Comparison of ENCODE assay signal across 23 cellular contexts in the genomic region with DNA sequence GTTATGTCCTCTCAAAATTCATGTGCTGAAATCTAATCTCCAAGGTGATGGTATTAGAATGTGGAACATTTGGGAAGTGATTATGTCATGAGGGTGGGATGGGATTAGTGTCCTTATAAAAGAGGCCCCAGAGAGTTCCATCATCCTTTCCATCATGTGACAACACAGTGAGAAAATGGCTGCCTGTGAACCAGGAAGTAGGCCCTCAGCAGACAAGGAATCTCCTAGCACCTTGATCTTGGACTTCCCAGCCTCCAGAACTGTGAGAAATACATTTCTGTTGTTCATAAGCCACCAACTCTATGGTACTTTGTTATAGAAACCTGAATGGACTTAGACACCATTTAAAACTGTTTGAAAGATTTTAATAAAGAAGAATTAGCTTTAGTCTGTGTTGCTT. TPM values are rescaled to one million over a fixed set of nuclear protein-coding genes. Genes with fewer than 3 reads are reported as not detected.
DNase-seq lines count a peak whose midpoint lies in the region; ATAC-seq and TF ChIP-seq lines count a peak whose summit lies in the region.
"Had no signal": no experiment of that assay in that cellular context is flagged by ENCODE, and none has a peak within 500 bp of the region (broad histone marks: within the 10 kb centered on the region; RNA-seq: fewer than 3 reads in every experiment).

No MANE protein-coding gene starts in this region.

- TF ChIP-seq CTCF in mammary epithelial cell (conservative IDR thresholded peaks at IDR 0.05 in 1 of 2, IDR thresholded peaks at IDR 0.05 in 1 of 2; ENCODE audit: extremely low read depth in 1 of 2, insufficient read depth in 1 of 2, low read depth in 1 of 2, low read length in 2 of 2) = no peak
- no peak for TF ChIP-seq CTCF in breast epithelium (IDR thresholded peaks at IDR 0.05)

- no peaks in the 10 kb centered on the region for H3K9me2 ChIP-seq in Karpas-422 (replicated peaks; ENCODE audit: insufficient read depth, low read length)

- dilution Hi-C loops in mammary epithelial cell (cut with HindIII; ENCODE audit: low sequenced_read_pairs) = no loop called here

- no peaks in the 10 kb centered on the region for H3K27me3 Mint-ChIP-seq in immature natural killer cell (ENCODE audit: low read depth in 3 of 3)
- H3K27me3 Mint-ChIP-seq: T-cell had no signal

- H3K79me2 ChIP-seq in mammary epithelial cell (ENCODE audit: insufficient read depth, low read length) = no peaks in the 10 kb centered on the region
- no peaks in the 10 kb centered on the region for H3K79me2 ChIP-seq in Karpas-422 (ENCODE audit: low read length)

- H3K9ac ChIP-seq in mammary epithelial cell (ENCODE audit: insufficient read depth, low read length) = no peak overlapping the region
- H3K9ac ChIP-seq in Karpas-422 (ENCODE audit: low read length) = no peak overlapping the region

- H2AFZ ChIP-seq in mammary epithelial cell (ENCODE audit: low read depth, low read length) (peak overlapping the region; percentile 43), Karpas-422 (ENCODE audit: low read length) (peak overlapping the region; percentile 61; the same call in 1 of the 2 replicates)
- H2AFZ ChIP-seq: PC-9 had no signal

- H3K9me3 ChIP-seq in mammary epithelial cell (replicated peaks; ENCODE audit: insufficient read depth, low read length) (no peaks in the 10 kb centered on the region), breast epithelium (no peaks in the 10 kb centered on the region), Karpas-422 (ENCODE audit: low read length) (no peaks in the 10 kb centered on the region), aorta (ENCODE audit: control insufficient read depth, low read length) (no peaks in the 10 kb centered on the region)

- H3K4me3 ChIP-seq in mammary epithelial cell (replicated peaks in 1 of 3; ENCODE audit: insufficient read depth in 1 of 3, low read depth in 2 of 3, low read length in 3 of 3) (no peak overlapping the region), breast epithelium (no peak overlapping the region), Karpas-422 (ENCODE audit: low read length) (no peak overlapping the region), aorta (ENCODE audit: low read length in 2 of 2) (no peak overlapping the region)
- H3K4me3 ChIP-seq: PC-9, SK-N-MC had no signal

- H3K4me3 Mint-ChIP-seq in immature natural killer cell = no peak overlapping the region
- H3K4me3 Mint-ChIP-seq: CD14-positive monocyte, T-cell had no signal

- H3K27ac Mint-ChIP-seq in immature natural killer cell = peak overlapping the region in 5 of 6 donors; percentile 44 to 73 (median 61)
- H3K27ac Mint-ChIP-seq: CD14-positive monocyte, T-cell had no signal

- H3K36me3 ChIP-seq in mammary epithelial cell (ENCODE audit: insufficient read depth, low read length) (no peaks in the 10 kb centered on the region), breast epithelium (no peaks in the 10 kb centered on the region), Karpas-422 (ENCODE audit: insufficient read depth, low read length) (no peaks in the 10 kb centered on the region), aorta (ENCODE audit: control insufficient read depth in 1 of 2, insufficient read depth in 2 of 2, low read length in 1 of 2) (no peaks in the 10 kb centered on the region)

- H3K4me1 Mint-ChIP-seq in immature natural killer cell = peaks cover 50 to 61% of the 10 kb centered on the region in 2 donors

- CTCF ChIA-PET in mammary epithelial cell (lab: Charles Lee; ENCODE audit: low non-redundant PET) = no interaction called here

- ATAC-seq in aorta (ENCODE audit: low FRiP score) = no peak
- ATAC-seq: T-cell had no signal

- intact Hi-C loops in mammary epithelial cell (cut with micrococcal nuclease) (no loop called here), breast epithelium (cut with DNase I; ENCODE audit: low total_unique reads) (no loop called here), aorta (cut with DNase I) (no loop called here)

- in situ Hi-C loops in mammary epithelial cell (cut with MboI; ENCODE audit: low sequenced_read_pairs in 2 of 2) = no loop called here

- H3K27ac ChIP-seq in mammary epithelial cell (ENCODE audit: insufficient read depth, low read depth, low read length) = no peak overlapping the region
- H3K27ac ChIP-seq in breast epithelium = no peak overlapping the region
- no peak overlapping the region for H3K27ac ChIP-seq in Karpas-422 (ENCODE audit: low read length)
- no peak overlapping the region for H3K27ac ChIP-seq in aorta (ENCODE audit: low read depth in 1 of 2, low read length in 2 of 2)
- H3K27ac ChIP-seq: PC-9, RWPE1, SK-N-MC had no signal

- no peaks in the 10 kb centered on the region for H3K27me3 ChIP-seq in mammary epithelial cell (ENCODE audit: insufficient read depth, low read length)
- no peaks in the 10 kb centered on the region for H3K27me3 ChIP-seq in breast epithelium
- H3K27me3 ChIP-seq in Karpas-422 (ENCODE audit: low read length) = no peaks in the 10 kb centered on the region
- H3K27me3 ChIP-seq in aorta (ENCODE audit: control insufficient read depth in 1 of 2, insufficient read depth in 2 of 2, low read length in 1 of 2) = no peaks in the 10 kb centered on the region

- peaks cover 18% of the 10 kb centered on the region for H3K4me1 ChIP-seq in mammary epithelial cell (ENCODE audit: insufficient read depth, low read length)
- H3K4me1 ChIP-seq in breast epithelium = no peaks in the 10 kb centered on the region
- H3K4me1 ChIP-seq in Karpas-422 (ENCODE audit: low read length) = no peaks in the 10 kb centered on the region
- H3K4me1 ChIP-seq in aorta (ENCODE audit: control insufficient read depth in 1 of 2, insufficient read depth in 2 of 2, low read length in 2 of 2) = no peaks in the 10 kb centered on the region

- DNase-seq in mammary epithelial cell (no peak), breast epithelium (ENCODE audit: low spot score in 2 of 2) (no peak), Karpas-422 (no peak), immature natural killer cell (no peak), aorta (no peak), NCI-H526 treated with DMSO at 0.1 percent for 48 hours (lab: John Stamatoyannopoulos, UW) (no peak), GF-D8 (lab: John Stamatoyannopoulos, UW) (no peak)
- DNase-seq: DMS53, EL, GOT3, HCEC 1CT, KBM-7, MV-4-11, NCI-H1105 treated with DMSO at 0.1 percent for 48 hours, NCI-H2081, NCI-H2171, NCI-H345, PC-9, SHP77 treated with DMSO at 0.1 percent for 48 hours, T-cell had no signal

- H3K4me2 ChIP-seq in mammary epithelial cell (ENCODE audit: insufficient read depth, low read depth, low read length) (no peak overlapping the region), Karpas-422 (ENCODE audit: low read depth, low read length, poor library complexity, severe bottlenecking) (no peak overlapping the region)
- H3K4me2 ChIP-seq: PC-9 had no signal

- TF ChIP-seq POLR2A in breast epithelium (IDR thresholded peaks at IDR 0.05) = no peak

- no TSS peak for BruUV-seq in mammary epithelial cell (replicated peaks; lab: Mats Ljungman, UMichigan)

- H3K36me3 Mint-ChIP-seq in immature natural killer cell = no peaks in the 10 kb centered on the region
- H3K36me3 Mint-ChIP-seq: CD14-positive monocyte, T-cell had no signal

- no peaks in the 10 kb centered on the region for H3K9me3 Mint-ChIP-seq in immature natural killer cell
- H3K9me3 Mint-ChIP-seq: T-cell had no signal

- H4K20me1 ChIP-seq in mammary epithelial cell (ENCODE audit: insufficient read depth, low read length) = no peaks in the 10 kb centered on the region
- H4K20me1 ChIP-seq in Karpas-422 (ENCODE audit: insufficient read depth, low read depth, low read length) = no peaks in the 10 kb centered on the region

RNA-seq across cellular contexts. Expression of a gene that starts 20.8 kb away (rescaled TPM):
- total RNA-seq in mammary epithelial cell (not detected), breast epithelium (1 to 10 TPM in 2 of 3 donors, under 1 TPM in 1; 0.33 to 1.6 (median 1.3) TPM), aorta (1 to 10 TPM; 1.4 to 3.2 TPM)
- polyA plus RNA-seq in mammary epithelial cell (not detected), immature natural killer cell (under 1 TPM in 2 of 3 donors, not detected in 1; 0.06 to 0.12 TPM), aorta (under 1 TPM; 0.15 to 0.88 TPM)
- not detected for polyA minus RNA-seq in mammary epithelial cell
- total RNA-seq in Karpas-422 (2014; rRNA removed; shearing (Covaris generic); ENCODE audit: low replicate concordance) = not detected in 2 replicates
- total RNA-seq: PC-9, T-cell had no signal
